ENCODE assay signal across 13 cellular contexts in genomic region chr12:47222592-47222959, GRCh38.
DNase-seq lines count a peak whose midpoint lies in the region; ATAC-seq and TF ChIP-seq lines count a peak whose summit lies in the region.
"Had no signal": no experiment of that assay in that cellular context is flagged by ENCODE, and none has a peak within 500 bp of the region (broad histone marks: within the 10 kb centered on the region; RNA-seq: fewer than 3 reads in every experiment).

No MANE protein-coding gene starts in this region.

- H3K9me3 ChIP-seq in right lobe of liver (no peaks in the 10 kb centered on the region), thoracic aorta (no peaks in the 10 kb centered on the region)
- H3K9me3 ChIP-seq: left ventricle myocardium inferior had no signal

- intact Hi-C loops in activated T-helper 2 cell treated with anti-CD3 and anti-CD28 coated beads, Interferon-gamma antibody, Interleukin-2, Interleukin-4, amounts not matched to agents 10 μg/mL and 5 μg/mL and 100 μg/mL, durations not matched to agents 14 hours and 24 hours and 36 hours (cut with micrococcal nuclease), result no loop called here
- intact Hi-C loops in right lobe of liver (cut with DNase I), result no loop called here

- H3K4me1 Mint-ChIP-seq in activated naive CD4-positive, alpha-beta T cell treated with anti-CD3 and anti-CD28 coated beads, Interleukin-2, amount 50 U/mL, for 24 hours, result peaks cover 78% of the 10 kb centered on the region
- peaks cover 59% of the 10 kb centered on the region for H3K4me1 Mint-ChIP-seq in activated T-helper 2 cell treated with anti-CD3 and anti-CD28 coated beads, Interferon-gamma antibody, Interleukin-2, Interleukin-4, amounts not matched to agents 10 μg/mL and 5 μg/mL and 100 μg/mL, durations not matched to agents 14 hours and 24 hours and 36 hours (ENCODE audit: low read depth)
- peaks cover 13% of the 10 kb centered on the region for H3K4me1 Mint-ChIP-seq in type B pancreatic cell (ENCODE audit: unreplicated experiment)

- WGBS in right lobe of liver (ENCODE audit: insufficient coverage, low coverage, low lambda C conversion rate, missing lambda C conversion rate), result 69% methylated on average over 2 of the region's 2 CpGs

- no peak for TF ChIP-seq POLR2A in right lobe of liver (IDR thresholded peaks at IDR 0.05)

- TF ChIP-seq CTCF in right lobe of liver (IDR thresholded peaks at IDR 0.05) (no peak), thoracic aorta (IDR thresholded peaks at IDR 0.05) (no peak), type B pancreatic cell (conservative IDR thresholded peaks at IDR 0.05) (no peak)

- H3K36me3 ChIP-seq in right lobe of liver (no peaks in the 10 kb centered on the region), thoracic aorta (no peaks in the 10 kb centered on the region)
- H3K36me3 ChIP-seq: left ventricle myocardium inferior had no signal

- H3K4me3 Mint-ChIP-seq in activated naive CD4-positive, alpha-beta T cell treated with anti-CD3 and anti-CD28 coated beads, Interleukin-2, amount 50 U/mL, for 24 hours, result peak overlapping the region; percentile 95
- peak overlapping the region; percentile 71 for H3K4me3 Mint-ChIP-seq in activated T-helper 2 cell treated with anti-CD3 and anti-CD28 coated beads, Interferon-gamma antibody, Interleukin-2, Interleukin-4, amounts not matched to agents 10 μg/mL and 5 μg/mL and 100 μg/mL, durations not matched to agents 14 hours and 24 hours and 36 hours (ENCODE audit: low read depth)
- no peak overlapping the region for H3K4me3 Mint-ChIP-seq in type B pancreatic cell

- no peaks in the 10 kb centered on the region for H3K9me3 Mint-ChIP-seq in activated naive CD4-positive, alpha-beta T cell treated with anti-CD3 and anti-CD28 coated beads, Interleukin-2, amount 50 U/mL, for 24 hours
- H3K9me3 Mint-ChIP-seq in activated T-helper 2 cell treated with anti-CD3 and anti-CD28 coated beads, Interferon-gamma antibody, Interleukin-2, Interleukin-4, amounts not matched to agents 10 μg/mL and 5 μg/mL and 100 μg/mL, durations not matched to agents 14 hours and 24 hours and 36 hours, result no peaks in the 10 kb centered on the region
- H3K9me3 Mint-ChIP-seq in type B pancreatic cell, result no peaks in the 10 kb centered on the region

- no peaks in the 10 kb centered on the region for H3K27me3 Mint-ChIP-seq in activated naive CD4-positive, alpha-beta T cell treated with anti-CD3 and anti-CD28 coated beads, Interleukin-2, amount 50 U/mL, for 24 hours
- H3K27me3 Mint-ChIP-seq in activated T-helper 2 cell treated with anti-CD3 and anti-CD28 coated beads, Interferon-gamma antibody, Interleukin-2, Interleukin-4, amounts not matched to agents 10 μg/mL and 5 μg/mL and 100 μg/mL, durations not matched to agents 14 hours and 24 hours and 36 hours (ENCODE audit: low read depth), result no peaks in the 10 kb centered on the region
- H3K27me3 Mint-ChIP-seq in type B pancreatic cell, result no peaks in the 10 kb centered on the region

- H3K4me1 ChIP-seq in right lobe of liver (peaks cover 0 to 38% (median 16%) of the 10 kb centered on the region in 4 donors), thoracic aorta (ENCODE audit: control insufficient read depth in 1 of 2, low read depth in 2 of 2) (peaks cover 3 to 16% of the 10 kb centered on the region in 2 donors)

- no peak overlapping the region for H3K4me3 ChIP-seq in right lobe of liver
- peak overlapping the region; percentile 3 for H3K4me3 ChIP-seq in thoracic aorta

- peak overlapping the region; percentile 99 for H3K27ac Mint-ChIP-seq in activated naive CD4-positive, alpha-beta T cell treated with anti-CD3 and anti-CD28 coated beads, Interleukin-2, amount 50 U/mL, for 24 hours
- peak overlapping the region; percentile 92 for H3K27ac Mint-ChIP-seq in activated T-helper 2 cell treated with anti-CD3 and anti-CD28 coated beads, Interferon-gamma antibody, Interleukin-2, Interleukin-4, amounts not matched to agents 10 μg/mL and 5 μg/mL and 100 μg/mL, durations not matched to agents 14 hours and 24 hours and 36 hours
- no peak overlapping the region for H3K27ac Mint-ChIP-seq in type B pancreatic cell

- ATAC-seq in right lobe of liver (no peak), thoracic aorta (ENCODE audit: insufficient number of reproducible peaks, low FRiP score, low read depth) (no peak), HG03095 (IDR thresholded peaks at IDR 0.05; ENCODE audit: unreplicated experiment) (no peak)
- ATAC-seq: HCT116 had no signal

- H3K36me3 Mint-ChIP-seq in activated naive CD4-positive, alpha-beta T cell treated with anti-CD3 and anti-CD28 coated beads, Interleukin-2, amount 50 U/mL, for 24 hours, result peaks cover 46% of the 10 kb centered on the region
- peaks cover 72% of the 10 kb centered on the region for H3K36me3 Mint-ChIP-seq in activated T-helper 2 cell treated with anti-CD3 and anti-CD28 coated beads, Interferon-gamma antibody, Interleukin-2, Interleukin-4, amounts not matched to agents 10 μg/mL and 5 μg/mL and 100 μg/mL, durations not matched to agents 14 hours and 24 hours and 36 hours (ENCODE audit: low read depth)
- no peaks in the 10 kb centered on the region for H3K36me3 Mint-ChIP-seq in type B pancreatic cell

- peak overlapping the region in 2 of 3 donors; percentile 71 to 76 for H3K27ac ChIP-seq in right lobe of liver
- H3K27ac ChIP-seq in thoracic aorta, result no peak overlapping the region

- DNase-seq in activated naive CD4-positive, alpha-beta T cell treated with Interleukin-2 at 50 U/mL for 16 hours, result no peak
- DNase-seq in activated T-helper 2 cell treated with anti-CD3 and anti-CD28 coated beads, Interferon-gamma antibody, Interleukin-2, Interleukin-4, amounts not matched to agents 10 μg/mL and 5 μg/mL and 100 μg/mL, durations not matched to agents 14 hours and 24 hours and 36 hours (ENCODE audit: low spot score), result no peak
- DNase-seq in right lobe of liver, result no peak
- no peak for DNase-seq in thoracic aorta (ENCODE audit: low spot score)
- DNase-seq in type B pancreatic cell (ENCODE audit: extremely low spot score, unreplicated experiment), result no peak
- no peak for DNase-seq in middle frontal gyrus (ENCODE audit: extremely low spot score, low spot score)
- DNase-seq: AML-193; central memory CD4-positive, alpha-beta T cell; left ventricle myocardium inferior; NCI-H524 had no signal

- H3K27me3 ChIP-seq in right lobe of liver, result no peaks in the 10 kb centered on the region
- H3K27me3 ChIP-seq in thoracic aorta (replicated peaks; ENCODE audit: insufficient read depth), result no peaks in the 10 kb centered on the region

Comparison
In these comparisons a context has a peak if more than half of its experiments do, and no peak if none do; other contexts are left out.
1. H3K27ac ChIP-seq: peak in right lobe of liver (2 of 3); none in thoracic aorta (0 of 2).